ENCODE assay signal across 1 cellular context in the genomic region with DNA sequence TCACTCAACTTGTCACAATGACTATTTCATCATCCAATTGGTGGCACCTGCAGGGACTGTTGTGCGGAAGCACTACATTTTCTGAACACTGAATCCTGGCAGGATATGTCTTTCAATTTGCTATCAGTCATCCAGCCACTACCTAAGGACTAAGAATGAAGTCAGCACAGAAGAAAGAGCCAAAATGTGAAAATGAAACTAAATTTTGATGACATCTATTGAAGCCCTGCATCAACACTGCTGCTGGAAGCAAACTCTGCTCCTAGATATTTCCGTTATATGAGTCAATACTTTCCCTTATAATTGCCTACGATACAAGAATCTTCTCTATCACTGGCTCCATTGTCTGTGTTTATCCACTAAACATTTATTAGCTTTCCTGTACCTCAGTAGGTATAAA.
TF ChIP-seq lines count a peak whose summit lies in the region.

No MANE protein-coding gene starts in this region.

TF ChIP-seq in GM12878, 131 proteins besides CTCF, POLR2A, EP300 and RAD21:
- TF ChIP-seq, protein P1, sequence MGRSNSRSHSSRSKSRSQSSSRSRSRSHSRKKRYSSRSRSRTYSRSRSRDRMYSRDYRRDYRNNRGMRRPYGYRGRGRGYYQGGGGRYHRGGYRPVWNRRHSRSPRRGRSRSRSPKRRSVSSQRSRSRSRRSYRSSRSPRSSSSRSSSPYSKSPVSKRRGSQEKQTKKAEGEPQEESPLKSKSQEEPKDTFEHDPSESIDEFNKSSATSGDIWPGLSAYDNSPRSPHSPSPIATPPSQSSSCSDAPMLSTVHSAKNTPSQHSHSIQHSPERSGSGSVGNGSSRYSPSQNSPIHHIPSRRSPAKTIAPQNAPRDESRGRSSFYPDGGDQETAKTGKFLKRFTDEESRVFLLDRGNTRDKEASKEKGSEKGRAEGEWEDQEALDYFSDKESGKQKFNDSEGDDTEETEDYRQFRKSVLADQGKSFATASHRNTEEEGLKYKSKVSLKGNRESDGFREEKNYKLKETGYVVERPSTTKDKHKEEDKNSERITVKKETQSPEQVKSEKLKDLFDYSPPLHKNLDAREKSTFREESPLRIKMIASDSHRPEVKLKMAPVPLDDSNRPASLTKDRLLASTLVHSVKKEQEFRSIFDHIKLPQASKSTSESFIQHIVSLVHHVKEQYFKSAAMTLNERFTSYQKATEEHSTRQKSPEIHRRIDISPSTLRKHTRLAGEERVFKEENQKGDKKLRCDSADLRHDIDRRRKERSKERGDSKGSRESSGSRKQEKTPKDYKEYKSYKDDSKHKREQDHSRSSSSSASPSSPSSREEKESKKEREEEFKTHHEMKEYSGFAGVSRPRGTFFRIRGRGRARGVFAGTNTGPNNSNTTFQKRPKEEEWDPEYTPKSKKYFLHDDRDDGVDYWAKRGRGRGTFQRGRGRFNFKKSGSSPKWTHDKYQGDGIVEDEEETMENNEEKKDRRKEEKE (IDR thresholded peaks at IDR 0.05) = no peak
- TF ChIP-seq BACH1 (IDR thresholded peaks at IDR 0.05; ENCODE audit: borderline replicate concordance) = no peak
- TF ChIP-seq, protein P2, sequence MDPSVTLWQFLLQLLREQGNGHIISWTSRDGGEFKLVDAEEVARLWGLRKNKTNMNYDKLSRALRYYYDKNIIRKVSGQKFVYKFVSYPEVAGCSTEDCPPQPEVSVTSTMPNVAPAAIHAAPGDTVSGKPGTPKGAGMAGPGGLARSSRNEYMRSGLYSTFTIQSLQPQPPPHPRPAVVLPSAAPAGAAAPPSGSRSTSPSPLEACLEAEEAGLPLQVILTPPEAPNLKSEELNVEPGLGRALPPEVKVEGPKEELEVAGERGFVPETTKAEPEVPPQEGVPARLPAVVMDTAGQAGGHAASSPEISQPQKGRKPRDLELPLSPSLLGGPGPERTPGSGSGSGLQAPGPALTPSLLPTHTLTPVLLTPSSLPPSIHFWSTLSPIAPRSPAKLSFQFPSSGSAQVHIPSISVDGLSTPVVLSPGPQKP (IDR thresholded peaks at IDR 0.05; ENCODE audit: low read depth, low read length) = no peak
